In the genomic region with DNA sequence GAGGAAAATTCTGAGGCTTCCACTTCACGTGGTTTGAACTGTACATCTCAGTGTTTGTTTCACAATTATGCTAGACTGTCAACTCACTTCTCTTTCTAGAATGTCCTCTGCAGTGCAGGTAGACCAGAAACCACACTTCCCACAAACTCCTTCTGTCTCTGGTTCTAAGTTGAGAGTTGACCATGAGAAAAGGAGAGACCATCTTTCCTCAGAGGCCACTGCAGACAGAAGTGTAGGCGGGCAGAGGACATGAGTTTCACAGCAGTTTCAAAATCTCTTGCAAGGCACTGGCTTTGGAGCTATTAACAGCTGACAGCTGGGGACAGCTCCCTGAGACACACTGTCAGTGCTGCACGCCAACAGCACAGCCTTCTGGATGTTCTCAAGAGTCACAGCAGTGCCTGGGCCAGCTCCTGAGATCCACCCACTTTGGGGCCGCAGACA, we compare ENCODE assay signal across 8 cellular contexts. TPM values are rescaled to one million over a fixed set of nuclear protein-coding genes. Genes with fewer than 3 reads are reported as not detected.
DNase-seq lines count a peak whose midpoint lies in the region; ATAC-seq and TF ChIP-seq lines count a peak whose summit lies in the region.

No MANE protein-coding gene starts in this region.

- CTCF ChIA-PET in BJ (lab: Yijun Ruan, JAX), result interaction anchor here (0.8 to 2.8 kb wide), 4 partner anchors 11 to 177 kb away, joined by 3 to 12 read pairs (median 4); no protein-coding TSS in a partner anchor

- no peaks in the 10 kb centered on the region for H3K27me3 ChIP-seq in BJ (ENCODE audit: control insufficient read depth, insufficient read depth, low read length)
- no peaks in the 10 kb centered on the region for H3K27me3 ChIP-seq in upper lobe of right lung
- H3K27me3 ChIP-seq in H7 (ENCODE audit: control insufficient read depth, insufficient read depth, low read length), result no peaks in the 10 kb centered on the region

- ATAC-seq in HG03439 (IDR thresholded peaks at IDR 0.05; ENCODE audit: unreplicated experiment), result peak; percentile 96
- ATAC-seq in upper lobe of right lung, result peak; percentile 93

- H3K36me3 ChIP-seq in BJ (ENCODE audit: control insufficient read depth, insufficient read depth, low read length) (peaks cover 4% of the 10 kb centered on the region), upper lobe of right lung (peaks cover 75% of the 10 kb centered on the region), H7 (replicated peaks; ENCODE audit: control insufficient read depth, insufficient read depth, low read length) (no peaks in the 10 kb centered on the region)

- POLR2A ChIA-PET in BJ (lab: Charles Lee), result interaction anchor here (0.6 kb wide), 1 partner anchor 1138 kb away, joined by 3 read pairs; no protein-coding TSS in a partner anchor

- no peaks in the 10 kb centered on the region for H3K9me3 ChIP-seq in upper lobe of right lung

- intact Hi-C loops in upper lobe of right lung (cut with DNase I), result no loop called here

- DNase-seq in BJ (ENCODE audit: low read depth), result no peak
- DNase-seq in GM20000 (ENCODE audit: low spot score), result peak; percentile 72
- peak; percentile 44 for DNase-seq in fibroblast of gingiva (ENCODE audit: low read depth)
- peak; percentile 70 for DNase-seq in upper lobe of right lung
- no peak for DNase-seq in 8988T
- DNase-seq in SHP77 (lab: John Stamatoyannopoulos, UW), result no peak
- no peak for DNase-seq in H7

- H3K27ac ChIP-seq in upper lobe of right lung, result no peak overlapping the region

- TF ChIP-seq CTCF in BJ (IDR thresholded peaks at IDR 0.05; ENCODE audit: insufficient read depth, low read depth, low read length) (0 out of 2 replicates have a peak, but pooled peaks have one; percentile 19), GM20000 (IDR thresholded peaks at IDR 0.05; ENCODE audit: extremely low read depth, missing control alignments) (peak; percentile 26), upper lobe of right lung (IDR thresholded peaks at IDR 0.05) (peak; percentile 20)

- H3K4me3 ChIP-seq in BJ (ENCODE audit: low read depth, low read length) (no peak overlapping the region), upper lobe of right lung (no peak overlapping the region), H7 (ENCODE audit: insufficient read depth, low read depth, low read length) (no peak overlapping the region)

- H3K4me1 ChIP-seq in upper lobe of right lung, result no peaks in the 10 kb centered on the region

RNA-seq across cellular contexts. Expression of gene MOXD1, which starts 55.4 kb away (rescaled TPM):
- polyA plus RNA-seq in BJ (2011; rRNA removed), result 71.3 and 121 TPM in 2 replicates
- 22.3 and 22.8 TPM in 2 replicates for polyA minus RNA-seq in BJ (2011; rRNA and poly(A)+ RNA removed)
- total RNA-seq in upper lobe of right lung, result 24.0 TPM
- total RNA-seq in H7 (2014; rRNA removed; shearing (Covaris generic)), result 0.37 and 0.69 TPM in 2 replicates

RNA-seq across cellular contexts. Expression of gene STX7, which starts 56.2 kb away (rescaled TPM):
- 31.0 and 51.2 TPM in 2 replicates for polyA plus RNA-seq in BJ (2011; rRNA removed)
- polyA minus RNA-seq in BJ (2011; rRNA and poly(A)+ RNA removed), result 23.0 and 26.2 TPM in 2 replicates
- 89.1 TPM for total RNA-seq in upper lobe of right lung
- 19.6 and 22.1 TPM in 2 replicates for total RNA-seq in H7 (2014; rRNA removed; shearing (Covaris generic))

Comparison
In these comparisons a context has a peak if more than half of its experiments do, and no peak if none do; other contexts are left out.
1. DNase-seq: peak in GM20000 (single experiment), fibroblast of gingiva (single experiment) and upper lobe of right lung (single experiment); none in BJ (single experiment), 8988T (single experiment), SHP77 (0 of 2) and H7 (single experiment).
2. RNA of gene MOXD1, which starts 55.4 kb away (total RNA-seq): 24.0 TPM in upper lobe of right lung (single experiment); 0.37 to 0.69 TPM in H7; every median in the first group is over 10 times any median in the second.
3. Peak in every context shown above with its lines, with median percentiles within 50 percentile points of each other: CTCF ChIP-seq.